In the genomic region with DNA sequence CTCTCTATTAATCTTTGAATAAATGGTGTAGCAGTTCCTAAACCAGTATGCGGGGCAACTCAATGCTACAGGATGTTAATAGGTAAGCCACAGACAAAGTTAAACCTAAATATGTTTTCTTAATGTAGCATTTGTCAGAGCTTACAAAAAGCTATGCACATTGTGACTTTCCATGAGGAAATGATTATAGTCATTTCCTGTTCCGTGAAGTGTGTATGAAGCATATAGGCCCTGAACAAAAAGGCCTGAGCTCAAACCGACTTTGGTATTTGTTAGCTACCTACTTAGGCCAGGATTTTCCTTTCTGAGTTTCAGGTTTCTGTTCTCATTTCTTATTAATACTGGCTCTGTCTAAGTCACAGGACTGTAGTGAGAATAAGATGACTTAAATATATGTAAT, we compare ENCODE assay signal across 11 cellular contexts.
A peak's percentile ranks its signal among the peaks of the same experiment; 100 is the strongest.
DNase-seq lines count a peak whose midpoint lies in the region; ATAC-seq and TF ChIP-seq lines count a peak whose summit lies in the region.
"Had no signal": no experiment of that assay in that cellular context is flagged by ENCODE, and none has a peak within 500 bp of the region (broad histone marks: within the 10 kb centered on the region; RNA-seq: fewer than 3 reads in every experiment).

No MANE protein-coding gene starts in this region.

- no peaks in the 10 kb centered on the region for H3K9me2 ChIP-seq in SU-DHL-6 (replicated peaks; ENCODE audit: insufficient read depth, low read length)

- no peak overlapping the region for H3K27ac ChIP-seq in SU-DHL-6 (ENCODE audit: low read depth, low read length)
- H3K27ac ChIP-seq: brain microvascular endothelial cell, SJSA1 had no signal

- peaks cover 7% of the 10 kb centered on the region; the same call in 1 of the 2 replicates for H3F3A ChIP-seq in SU-DHL-6 (ENCODE audit: insufficient read depth)

- H3K9me3 ChIP-seq in SU-DHL-6 (ENCODE audit: insufficient read depth, low read length), result peaks cover 18% of the 10 kb centered on the region; the same call in 1 of the 2 replicates
- H3K9me3 ChIP-seq: SJSA1 had no signal

- peaks cover 49% of the 10 kb centered on the region for H3K4me1 Mint-ChIP-seq in activated T-cell treated with anti-CD3 and anti-CD28 coated beads, Interleukin-2, amount 50 U/mL, for 24 hours (ENCODE audit: low read depth)
- peaks cover 37 to 63% of the 10 kb centered on the region in 2 donors for H3K4me1 Mint-ChIP-seq in stimulated activated naive B cell treated with anti-CD40 and anti-IgM and Interleukin-4, amounts not matched to agents 10 μg/mL and 1 μg/mL and 100 μg/mL, for 72 hours

- H3K27me3 Mint-ChIP-seq in activated T-cell treated with anti-CD3 and anti-CD28 coated beads, Interleukin-2, amount 50 U/mL, for 24 hours, result no peaks in the 10 kb centered on the region
- H3K27me3 Mint-ChIP-seq in stimulated activated naive B cell treated with anti-CD40 and anti-IgM and Interleukin-4, amounts not matched to agents 10 μg/mL and 1 μg/mL and 100 μg/mL, for 72 hours, result no peaks in the 10 kb centered on the region

- H3K27me3 ChIP-seq in SU-DHL-6 (ENCODE audit: low read length), result no peaks in the 10 kb centered on the region
- H3K27me3 ChIP-seq: brain microvascular endothelial cell, SJSA1 had no signal

- peak overlapping the region; percentile 18 for H3K4me2 ChIP-seq in SU-DHL-6 (ENCODE audit: low read depth, low read length, poor library complexity, severe bottlenecking)

- H3K4me3 ChIP-seq in SU-DHL-6 (ENCODE audit: insufficient read depth, low read length, poor library complexity, severe bottlenecking), result no peak overlapping the region
- H3K4me3 ChIP-seq: SJSA1 had no signal

- H3K9ac ChIP-seq in SU-DHL-6 (ENCODE audit: low read length), result no peak overlapping the region

- DNase-seq in activated T-cell treated with anti-CD3 and anti-CD28 coated beads, Interleukin-2, amount 50 U/mL, for 24 hours, result no peak
- no peak for DNase-seq in activated T-cell treated with anti-CD3 and anti-CD28 coated beads, Interleukin-2, amount 50 U/mL, for 1 hour
- peak; percentile 34 for DNase-seq in stimulated activated naive B cell treated with anti-CD40 and anti-IgM and Interleukin-4, amounts not matched to agents 10 μg/mL and 1 μg/mL and 100 μg/mL, for 72 hours
- DNase-seq in OCI-M1 (lab: John Stamatoyannopoulos, UW) (no peak), 8988T (no peak), T-helper 9 cell (no peak)
- DNase-seq: brain microvascular endothelial cell, islet precursor cell had no signal

- H2AFZ ChIP-seq in SU-DHL-6 (ENCODE audit: low read depth, low read length, severe bottlenecking), result peak overlapping the region; percentile 7

- no peak for TF ChIP-seq CTCF in SU-DHL-6 (IDR thresholded peaks at IDR 0.05; ENCODE audit: insufficient read depth, low read length, poor library complexity, severe bottlenecking)

- no peaks in the 10 kb centered on the region for H4K20me1 ChIP-seq in SU-DHL-6 (ENCODE audit: low read depth, low read length)

- peak; percentile 79 for ATAC-seq in HG02798 (IDR thresholded peaks at IDR 0.05; ENCODE audit: poor library complexity, unreplicated experiment)
- peak; percentile 87 to 90 for ATAC-seq in stimulated activated naive B cell treated with anti-CD40 and anti-IgM and Interleukin-4, amounts not matched to agents 10 μg/mL and 1 μg/mL and 100 μg/mL, for 72 hours (replicated peaks)

- peak overlapping the region; percentile 98 for H3K27ac Mint-ChIP-seq in activated T-cell treated with anti-CD3 and anti-CD28 coated beads, Interleukin-2, amount 50 U/mL, for 24 hours
- peak overlapping the region; percentile 56 for H3K27ac Mint-ChIP-seq in stimulated activated naive B cell treated with anti-CD40 and anti-IgM and Interleukin-4, amounts not matched to agents 10 μg/mL and 1 μg/mL and 100 μg/mL, for 72 hours

- H3K36me3 Mint-ChIP-seq in activated T-cell treated with anti-CD3 and anti-CD28 coated beads, Interleukin-2, amount 50 U/mL, for 24 hours (ENCODE audit: low read depth), result peaks cover 62% of the 10 kb centered on the region
- peaks cover 20 to 29% of the 10 kb centered on the region in 2 donors for H3K36me3 Mint-ChIP-seq in stimulated activated naive B cell treated with anti-CD40 and anti-IgM and Interleukin-4, amounts not matched to agents 10 μg/mL and 1 μg/mL and 100 μg/mL, for 72 hours

- H3K79me2 ChIP-seq in SU-DHL-6 (ENCODE audit: insufficient read depth, low read length), result no peaks in the 10 kb centered on the region

- H3K36me3 ChIP-seq in SU-DHL-6 (ENCODE audit: low read length), result peaks cover 3% of the 10 kb centered on the region; the same call in 1 of the 2 replicates
- H3K36me3 ChIP-seq: brain microvascular endothelial cell, SJSA1 had no signal

- H3K9me3 Mint-ChIP-seq in activated T-cell treated with anti-CD3 and anti-CD28 coated beads, Interleukin-2, amount 50 U/mL, for 24 hours, result peaks cover 30% of the 10 kb centered on the region
- peaks cover 12% of the 10 kb centered on the region in 2 donors for H3K9me3 Mint-ChIP-seq in stimulated activated naive B cell treated with anti-CD40 and anti-IgM and Interleukin-4, amounts not matched to agents 10 μg/mL and 1 μg/mL and 100 μg/mL, for 72 hours

- H3K4me3 Mint-ChIP-seq in activated T-cell treated with anti-CD3 and anti-CD28 coated beads, Interleukin-2, amount 50 U/mL, for 24 hours, result no peak overlapping the region
- no peak overlapping the region for H3K4me3 Mint-ChIP-seq in stimulated activated naive B cell treated with anti-CD40 and anti-IgM and Interleukin-4, amounts not matched to agents 10 μg/mL and 1 μg/mL and 100 μg/mL, for 72 hours
